32 cellular contexts compared by ENCODE assay signal in genomic region chr1:13860023-13860422, GRCh38.
"Had no signal": no experiment of that assay in that cellular context is flagged by ENCODE, and none has a peak within 500 bp of the region (broad histone marks: within the 10 kb centered on the region; RNA-seq: fewer than 3 reads in every experiment).

No MANE protein-coding gene starts in this region.

- H3K36me3 Mint-ChIP-seq: mesothelial cell of epicardium had no signal

- H3K27ac ChIP-seq: breast epithelium, pancreas, psoas muscle, sigmoid colon, stomach, thyroid gland, upper lobe of right lung had no signal

- H3K9me3 ChIP-seq: pancreas, psoas muscle, thyroid gland, upper lobe of right lung had no signal

- H3K4me3 Mint-ChIP-seq: activated CD4-positive, alpha-beta memory T cell treated with anti-CD3 and anti-CD28 coated beads, Interleukin-2, amount 10 ng/mL, durations not matched to agents 7 days and 5 days; activated CD4-positive, alpha-beta T cell treated with anti-CD3 and anti-CD28 coated beads, Interleukin-2, amount 10 ng/mL, durations not matched to agents 7 days and 5 days; activated naive CD4-positive, alpha-beta T cell treated with anti-CD3 and anti-CD28 coated beads, Interleukin-2, amount 50 U/mL, for 24 hours; activated naive CD8-positive, alpha-beta T cell treated with anti-CD3 and anti-CD28 coated beads, Interleukin-2, amount 50 U/mL, for 24 hours; activated T-cell treated with anti-CD3 and anti-CD28 coated beads, Interleukin-2, amount 50 U/mL, for 24 hours; activated T-helper 17 cell treated with anti-CD3 and anti-CD28 coated beads, Interleukin-2, amount 50 U/mL, for 72 hours; central memory CD8-positive, alpha-beta T cell; immature natural killer cell; mesothelial cell of epicardium; naive thymus-derived CD4-positive, alpha-beta T cell; stimulated activated naive B cell treated with anti-CD40 and anti-IgM and Interleukin-4, amounts not matched to agents 10 μg/mL and 1 μg/mL and 100 μg/mL, for 72 hours; T-helper 1 cell treated with Interleukin-12 subunit alpha and Interleukin-12 subunit beta and Interleukin-4 antibody, amounts not matched to agents 30 μg/mL and 1 μg/mL, for 36 hours; WTC11 had no signal

- DNase-seq: activated CD4-positive, alpha-beta memory T cell treated with anti-CD3 and anti-CD28 coated beads, Interleukin-2, amount 10 ng/mL, durations not matched to agents 7 days and 5 days; activated CD4-positive, alpha-beta T cell treated with anti-CD3 and anti-CD28 coated beads for 1 hour; activated CD4-positive, alpha-beta T cell treated with anti-CD3 and anti-CD28 coated beads, Interleukin-2, amount 10 ng/mL, durations not matched to agents 7 days and 5 days; activated CD8-positive, alpha-beta memory T cell treated with anti-CD3 and anti-CD28 coated beads, Interleukin-2, amount 50 U/mL, for 48 hours; activated naive CD8-positive, alpha-beta T cell treated with anti-CD3 and anti-CD28 coated beads, Interleukin-2, amount 50 U/mL, for 24 hours; activated T-cell treated with anti-CD3 and anti-CD28 coated beads, Interleukin-2, amount 50 U/mL, for 24 hours; dermis blood vessel endothelial cell; effector CD4-positive, alpha-beta T cell; erythroblast; head of caudate nucleus; hypothalamus; immature natural killer cell; kidney; naive thymus-derived CD4-positive, alpha-beta T cell; pancreas; psoas muscle; sigmoid colon; stimulated activated CD4-positive, alpha-beta T cell treated with anti-CD3 and anti-CD28 coated beads, Interleukin-1b, Interleukin-23, amount 100 ng/mL, for 48 hours; stimulated activated CD4-positive, alpha-beta T cell treated with anti-CD3 and anti-CD28 coated beads, Interleukin-4, amount 100 ng/mL, for 4 hours; stimulated activated naive B cell treated with anti-CD40 and anti-IgM and Interleukin-4, amounts not matched to agents 10 μg/mL and 1 μg/mL and 100 μg/mL, for 72 hours; stomach; T1000; thyroid gland; upper lobe of right lung had no signal

- H3K4me1 Mint-ChIP-seq: activated CD4-positive, alpha-beta memory T cell treated with anti-CD3 and anti-CD28 coated beads, Interleukin-2, amount 10 ng/mL, durations not matched to agents 7 days and 5 days; activated CD4-positive, alpha-beta T cell treated with anti-CD3 and anti-CD28 coated beads, Interleukin-2, amount 10 ng/mL, durations not matched to agents 7 days and 5 days; activated naive CD4-positive, alpha-beta T cell treated with anti-CD3 and anti-CD28 coated beads, Interleukin-2, amount 50 U/mL, for 24 hours; activated naive CD8-positive, alpha-beta T cell treated with anti-CD3 and anti-CD28 coated beads, Interleukin-2, amount 50 U/mL, for 24 hours; activated T-helper 17 cell treated with anti-CD3 and anti-CD28 coated beads, Interleukin-2, amount 50 U/mL, for 72 hours; central memory CD8-positive, alpha-beta T cell; immature natural killer cell; mesothelial cell of epicardium; stimulated activated naive B cell treated with anti-CD40 and anti-IgM and Interleukin-4, amounts not matched to agents 10 μg/mL and 1 μg/mL and 100 μg/mL, for 72 hours; WTC11 had no signal

- H3K27ac Mint-ChIP-seq: activated CD4-positive, alpha-beta memory T cell treated with anti-CD3 and anti-CD28 coated beads, Interleukin-2, amount 10 ng/mL, durations not matched to agents 7 days and 5 days; activated CD4-positive, alpha-beta T cell treated with anti-CD3 and anti-CD28 coated beads, Interleukin-2, amount 10 ng/mL, durations not matched to agents 7 days and 5 days; activated naive CD4-positive, alpha-beta T cell treated with anti-CD3 and anti-CD28 coated beads, Interleukin-2, amount 50 U/mL, for 24 hours; activated naive CD8-positive, alpha-beta T cell treated with anti-CD3 and anti-CD28 coated beads, Interleukin-2, amount 50 U/mL, for 24 hours; activated T-cell treated with anti-CD3 and anti-CD28 coated beads, Interleukin-2, amount 50 U/mL, for 24 hours; activated T-helper 17 cell treated with anti-CD3 and anti-CD28 coated beads, Interleukin-2, amount 50 U/mL, for 72 hours; immature natural killer cell; mesothelial cell of epicardium; naive thymus-derived CD4-positive, alpha-beta T cell; stimulated activated naive B cell treated with anti-CD40 and anti-IgM and Interleukin-4, amounts not matched to agents 10 μg/mL and 1 μg/mL and 100 μg/mL, for 72 hours; T-helper 1 cell treated with Interleukin-12 subunit alpha and Interleukin-12 subunit beta and Interleukin-4 antibody, amounts not matched to agents 30 μg/mL and 1 μg/mL, for 36 hours; WTC11 had no signal

- H3K4me3 ChIP-seq: breast epithelium, pancreas, psoas muscle, sigmoid colon, smooth muscle cell, stomach, thyroid gland, upper lobe of right lung had no signal

- ATAC-seq: activated naive CD8-positive, alpha-beta T cell treated with anti-CD3 and anti-CD28 coated beads, Interleukin-2, amount 50 U/mL, for 24 hours; activated T-helper 17 cell treated with anti-CD3 and anti-CD28 coated beads, Interleukin-2, amount 50 U/mL, for 72 hours; naive thymus-derived CD4-positive, alpha-beta T cell; pancreas; psoas muscle; stimulated activated naive B cell treated with anti-CD40 and anti-IgM and Interleukin-4, amounts not matched to agents 10 μg/mL and 1 μg/mL and 100 μg/mL, for 72 hours; upper lobe of right lung; WTC11 had no signal

- H3K4me1 ChIP-seq: breast epithelium, pancreas, psoas muscle, sigmoid colon, stomach, thyroid gland, upper lobe of right lung had no signal

- H3K36me3 ChIP-seq: breast epithelium, pancreas, sigmoid colon, stomach, thyroid gland, upper lobe of right lung had no signal
